In genomic region chr17:44186307-44187130, GRCh38 we compare ENCODE assay signal across 1 cellular context.
TF ChIP-seq lines count a peak whose summit lies in the region.

TMUB2 (plus strand) TSS chr17:44186972; CDS start chr17:44187709, 737 bp downstream.

TF ChIP-seq in HepG2, 621 proteins besides CTCF, POLR2A, EP300 and RAD21 (continued from another document and continues in another):
- TF ChIP-seq ZNF350 (CRISPR knock-in tag; IDR thresholded peaks at IDR 0.05; ENCODE audit: borderline replicate concordance, low read depth) (peak; percentile 88), TGIF2 (CRISPR knock-in tag; IDR thresholded peaks at IDR 0.05) (no peak), ZNF383 (CRISPR knock-in tag; IDR thresholded peaks at IDR 0.05; ENCODE audit: borderline replicate concordance) (no peak; the same call in 1 of the 2 replicates), SMAD1 (CRISPR knock-in tag; IDR thresholded peaks at IDR 0.05; ENCODE audit: borderline replicate concordance, low read depth) (peak; percentile 80; the same call in 1 of the 2 replicates), HMG20B (CRISPR knock-in tag; conservative IDR thresholded peaks at IDR 0.05) (no peak), SRF (IDR thresholded peaks at IDR 0.05; ENCODE audit: low read depth, low read length) (peak; percentile 41; the same call in 1 of the 2 replicates), ZMYM4 (CRISPR knock-in tag; IDR thresholded peaks at IDR 0.05) (peak; percentile 77), SMARCE1 (IDR thresholded peaks at IDR 0.05; ENCODE audit: borderline replicate concordance) (no peak), PHB2 (IDR thresholded peaks at IDR 0.05; ENCODE audit: partially characterized antibody) (no peak), TRIM22 (IDR thresholded peaks at IDR 0.05) (no peak), ZNF839 (CRISPR knock-in tag; IDR thresholded peaks at IDR 0.05; ENCODE audit: borderline replicate concordance) (no peak), NFATC3 (CRISPR knock-in tag; IDR thresholded peaks at IDR 0.05) (no peak), ETS1 (CRISPR knock-in tag; IDR thresholded peaks at IDR 0.05) (peak; percentile 49; the same call in 1 of the 2 replicates), RELA (CRISPR knock-in tag; IDR thresholded peaks at IDR 0.05) (no peak), CREBL2 (CRISPR knock-in tag; IDR thresholded peaks at IDR 0.05; ENCODE audit: borderline replicate concordance) (no peak), SAFB2 (CRISPR knock-in tag; IDR thresholded peaks at IDR 0.05; ENCODE audit: borderline replicate concordance, low read depth) (no peak), ZSCAN20 (CRISPR knock-in tag; IDR thresholded peaks at IDR 0.05; ENCODE audit: borderline replicate concordance) (peak; percentile 66; the same call in 1 of the 2 replicates), ZMYM3 (CRISPR knock-in tag; IDR thresholded peaks at IDR 0.05) (no peak), CREB3 (CRISPR knock-in tag; IDR thresholded peaks at IDR 0.05) (peak; percentile 89; the same call in 1 of the 2 replicates), MNT (IDR thresholded peaks at IDR 0.05) (peak; percentile 66), FOXO1 (CRISPR knock-in tag; IDR thresholded peaks at IDR 0.05) (0 out of 2 replicates have a peak, but pooled peaks have one; percentile 19), SP4 (CRISPR knock-in tag; IDR thresholded peaks at IDR 0.05) (peak; percentile 100), PHF5A (CRISPR knock-in tag; IDR thresholded peaks at IDR 0.05; ENCODE audit: low read depth, unreplicated experiment) (peak; percentile 35), ZNF781 (CRISPR knock-in tag; IDR thresholded peaks at IDR 0.05; ENCODE audit: borderline replicate concordance, not compliant biosample characterization) (peak; percentile 26), YEATS2 (CRISPR knock-in tag; IDR thresholded peaks at IDR 0.05; ENCODE audit: borderline replicate concordance) (peak; percentile 96), NCOA1 (CRISPR knock-in tag; IDR thresholded peaks at IDR 0.05) (no peak), SNAPC2 (CRISPR knock-in tag; IDR thresholded peaks at IDR 0.05) (peak; percentile 84; the same call in 1 of the 2 replicates), RFXAP (CRISPR knock-in tag; IDR thresholded peaks at IDR 0.05; ENCODE audit: borderline replicate concordance) (peak; percentile 87; the same call in 1 of the 2 replicates), ARID5B (CRISPR knock-in tag; IDR thresholded peaks at IDR 0.05) (0 out of 2 replicates have a peak, but pooled peaks have one; percentile 20), ZNF230 (CRISPR knock-in tag; IDR thresholded peaks at IDR 0.05) (peak; percentile 54; the same call in 1 of the 2 replicates), MIER2 (CRISPR knock-in tag; IDR thresholded peaks at IDR 0.05) (no peak), ZBTB7B (CRISPR knock-in tag; IDR thresholded peaks at IDR 0.05) (no peak), ZBTB10 (CRISPR knock-in tag; IDR thresholded peaks at IDR 0.05; ENCODE audit: borderline replicate concordance) (0 out of 2 replicates have a peak, but pooled peaks have one; percentile 36), POLR2G (IDR thresholded peaks at IDR 0.05; ENCODE audit: low read depth, low read length) (peak; percentile 91), ZNF3 (CRISPR knock-in tag; IDR thresholded peaks at IDR 0.05) (no peak), RNF2 (conservative IDR thresholded peaks at IDR 0.05; ENCODE audit: low read depth) (no peak), MLLT10 (CRISPR knock-in tag; IDR thresholded peaks at IDR 0.05) (no peak), ZNF430 (CRISPR knock-in tag; IDR thresholded peaks at IDR 0.05) (no peak), ZNF891 (CRISPR knock-in tag; IDR thresholded peaks at IDR 0.05) (0 out of 2 replicates have a peak, but pooled peaks have one; percentile 7), ZNF670 (CRISPR knock-in tag; IDR thresholded peaks at IDR 0.05; ENCODE audit: borderline replicate concordance) (no peak), YEATS4 (CRISPR knock-in tag; IDR thresholded peaks at IDR 0.05; ENCODE audit: borderline replicate concordance) (peak; percentile 64; the same call in 1 of the 2 replicates), ZBTB34 (CRISPR knock-in tag; IDR thresholded peaks at IDR 0.05) (no peak; the same call in 1 of the 2 replicates), ZKSCAN1 (IDR thresholded peaks at IDR 0.05; ENCODE audit: low read length) (no peak), ZNF446 (CRISPR knock-in tag; IDR thresholded peaks at IDR 0.05) (no peak), HOXA9 (CRISPR knock-in tag; IDR thresholded peaks at IDR 0.05; ENCODE audit: borderline replicate concordance) (no peak), CSRNP2 (CRISPR knock-in tag; conservative IDR thresholded peaks at IDR 0.05; ENCODE audit: low read depth) (no peak)
